In the genomic region with DNA sequence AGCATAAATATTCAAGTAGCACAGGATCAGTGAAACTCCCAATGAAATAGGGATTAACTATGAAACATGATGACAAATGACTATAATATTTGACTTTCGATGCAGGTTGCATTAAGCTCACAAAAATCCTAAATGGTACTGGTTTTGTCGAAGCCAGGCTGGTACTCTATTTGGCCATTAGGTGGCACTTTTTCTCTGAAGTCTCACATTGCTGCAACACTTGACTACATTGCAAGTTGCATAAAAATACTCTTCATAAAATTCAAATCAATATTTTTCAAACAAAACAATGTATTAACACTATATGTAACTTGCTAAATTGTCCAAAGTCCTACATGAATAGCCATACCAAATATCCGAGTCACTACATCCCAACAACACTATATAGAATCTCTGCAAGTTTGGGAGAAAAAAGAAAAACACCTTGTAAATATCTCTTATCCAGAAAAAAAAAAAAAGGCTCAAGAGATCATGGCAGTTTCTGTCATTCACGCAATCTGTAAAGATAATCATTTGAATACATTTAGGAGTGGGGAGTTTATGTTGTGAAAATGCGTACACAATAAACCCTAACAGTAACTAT, we compare ENCODE assay signal across 8 cellular contexts. TPM values are rescaled to one million over a fixed set of nuclear protein-coding genes. Genes with fewer than 3 reads are reported as not detected.
DNase-seq lines count a peak whose midpoint lies in the region; ATAC-seq and TF ChIP-seq lines count a peak whose summit lies in the region.

No MANE protein-coding gene starts in this region.

- in situ Hi-C loops in Caki2 (cut with HindIII; ENCODE audit: low pct_unique_long_range_greater_than_20kb, low sequenced_read_pairs), result no loop called here

- CTCF ChIA-PET in activated CD8-positive, alpha-beta T cell treated with anti-CD3 and anti-CD28 coated beads, Interleukin-2, amount 10 ng/mL, durations not matched to agents 7 days and 5 days (lab: Charles Lee), result interaction anchor here (0.6 to 3.8 kb wide), 25 partner anchors 8 to 295 kb away, joined by 3 to 29 read pairs (median 4); a partner anchor contains a TSS

- H3K9me3 ChIP-seq in heart right ventricle, result no peaks in the 10 kb centered on the region

- H3K9me3 Mint-ChIP-seq in activated CD8-positive, alpha-beta T cell treated with anti-CD3 and anti-CD28 coated beads, Interleukin-2, amount 10 ng/mL, durations not matched to agents 7 days and 5 days (ENCODE audit: insufficient read depth), result no peaks in the 10 kb centered on the region

- H3K4me1 ChIP-seq in heart right ventricle, result peaks cover 0 to 7% (median 0%) of the 10 kb centered on the region in 9 donors

- no peak overlapping the region for H3K4me3 ChIP-seq in heart right ventricle

- intact Hi-C loops in heart right ventricle (cut with DNase I) (loop anchor here (1.0 to 5.0 kb wide), 6 partner anchors 235 to 256 kb away; no protein-coding TSS in a partner anchor), sciatic nerve (cut with DNase I) (loop anchor here (5.0 kb wide), 1 partner anchor 236 kb away; no protein-coding TSS in a partner anchor)

- H3K27ac ChIP-seq in heart right ventricle, result peak overlapping the region in 5 of 10 donors; percentile 13 to 52 (median 22)

- H3K36me3 ChIP-seq in heart right ventricle, result peaks cover 0 to 99% (median 25%) of the 10 kb centered on the region in 9 donors

- no peaks in the 10 kb centered on the region for H3K27me3 ChIP-seq in heart right ventricle

- ATAC-seq in GM21447 (IDR thresholded peaks at IDR 0.05; ENCODE audit: unreplicated experiment), result peak; percentile 30
- ATAC-seq in activated CD8-positive, alpha-beta T cell treated with anti-CD3 and anti-CD28 coated beads, Interleukin-2, amount 10 ng/mL, durations not matched to agents 7 days and 5 days, result no peak
- ATAC-seq in heart right ventricle, result peak in 6 of 8 donors; percentile 47 to 81 (median 75)
- peak; percentile 30 for ATAC-seq in sciatic nerve

- DNase-seq in Caki2 (ENCODE audit: low read depth), result peak; percentile 2
- peak; percentile 31 for DNase-seq in NCI-H1417 treated with DMSO at 0.1 percent for 48 hours (lab: John Stamatoyannopoulos, UW)
- DNase-seq in activated CD8-positive, alpha-beta T cell treated with anti-CD3 and anti-CD28 coated beads, Interleukin-2, amount 10 ng/mL, durations not matched to agents 7 days and 5 days, result peak; percentile 29
- DNase-seq in heart right ventricle, result peak in 1 of 2 donors; percentile 26
- DNase-seq in sciatic nerve (ENCODE audit: low spot score), result no peak
- no peak for DNase-seq in NCI-H1436 treated with DMSO at 0.1 percent for 48 hours (lab: John Stamatoyannopoulos, UW)
- DNase-seq in cortex of kidney (lab: John Stamatoyannopoulos, UW), result no peak

- peaks cover 8% of the 10 kb centered on the region for H3K4me1 Mint-ChIP-seq in activated CD8-positive, alpha-beta T cell treated with anti-CD3 and anti-CD28 coated beads, Interleukin-2, amount 10 ng/mL, durations not matched to agents 7 days and 5 days (ENCODE audit: low read depth)

- peak; percentile 64 to 87 (median 77) for TF ChIP-seq CTCF in heart right ventricle (IDR thresholded peaks at IDR 0.05)

- 61 to 63% methylated on average over 5 of the region's 5 CpGs for WGBS in heart right ventricle, 2 donors

- POLR2A ChIA-PET in activated CD8-positive, alpha-beta T cell treated with anti-CD3 and anti-CD28 coated beads, Interleukin-2, amount 10 ng/mL, durations not matched to agents 7 days and 5 days (lab: Charles Lee), result interaction anchor here (1.7 kb wide), 1 partner anchor 10 kb away, joined by 7 read pairs; no protein-coding TSS in a partner anchor

- H3K36me3 Mint-ChIP-seq in activated CD8-positive, alpha-beta T cell treated with anti-CD3 and anti-CD28 coated beads, Interleukin-2, amount 10 ng/mL, durations not matched to agents 7 days and 5 days (ENCODE audit: low read depth), result peaks cover 63% of the 10 kb centered on the region

- H3K27me3 Mint-ChIP-seq in activated CD8-positive, alpha-beta T cell treated with anti-CD3 and anti-CD28 coated beads, Interleukin-2, amount 10 ng/mL, durations not matched to agents 7 days and 5 days (ENCODE audit: low read depth), result no peaks in the 10 kb centered on the region

- no peak overlapping the region for H3K4me3 Mint-ChIP-seq in activated CD8-positive, alpha-beta T cell treated with anti-CD3 and anti-CD28 coated beads, Interleukin-2, amount 10 ng/mL, durations not matched to agents 7 days and 5 days

- H3K27ac Mint-ChIP-seq in activated CD8-positive, alpha-beta T cell treated with anti-CD3 and anti-CD28 coated beads, Interleukin-2, amount 10 ng/mL, durations not matched to agents 7 days and 5 days, result no peak overlapping the region

RNA-seq across cellular contexts. Expression of a gene that starts 9.5 kb away (rescaled TPM):
- total RNA-seq in Caki2 (2014; rRNA removed; shearing (Covaris generic); ENCODE audit: low replicate concordance), result 1.1 and 1.7 TPM in 2 replicates
- 10 to 100 TPM; 30.1 to 30.8 TPM for total RNA-seq in activated CD8-positive, alpha-beta T cell treated with anti-CD3 and anti-CD28 coated beads, Interleukin-2, amount 10 ng/mL, durations not matched to agents 7 days and 5 days
- 10 to 100 TPM in 5 of 10 donors, 1 to 10 TPM in 5; 6.5 to 15.7 (median 10.2) TPM for total RNA-seq in heart right ventricle
- polyA plus RNA-seq in heart right ventricle, result 1 to 10 TPM; 3.5 to 9.4 TPM
- 25.3 TPM for total RNA-seq in sciatic nerve

Comparison
In these comparisons a context has a peak if more than half of its experiments do, and no peak if none do; other contexts are left out.
1. DNase-seq: peak in Caki2 (single experiment), NCI-H1417 treated with DMSO at 0.1 percent for 48 hours (single experiment) and activated CD8-positive, alpha-beta T cell treated with anti-CD3 and anti-CD28 coated beads, Interleukin-2, amount 10 ng/mL, durations not matched to agents 7 days and 5 days (single experiment); none in sciatic nerve (single experiment), NCI-H1436 treated with DMSO at 0.1 percent for 48 hours (single experiment) and cortex of kidney (single experiment).